In genomic region chr15:66251065-66251789, GRCh38 we compare ENCODE assay signal across 13 cellular contexts. TPM values are rescaled to one million over a fixed set of nuclear protein-coding genes. Genes with fewer than 3 reads are reported as not detected.
A peak's percentile ranks its signal among the peaks of the same experiment; 100 is the strongest.
DNase-seq lines count a peak whose midpoint lies in the region; ATAC-seq, FAIRE-seq and TF ChIP-seq lines count a peak whose summit lies in the region.
"Had no signal": no experiment of that assay in that cellular context is flagged by ENCODE, and none has a peak within 500 bp of the region (broad histone marks: within the 10 kb centered on the region; RNA-seq: fewer than 3 reads in every experiment).

No MANE protein-coding gene starts in this region.

- no peak overlapping the region for H3K27ac ChIP-seq in CD8-positive, alpha-beta memory T cell (ENCODE audit: low read depth, low read length)
- no peak overlapping the region for H3K27ac ChIP-seq in HUES48 (ENCODE audit: low read depth, low read length)
- H3K27ac ChIP-seq: neutrophil, PC-9, testis had no signal

- H3K9me3 ChIP-seq in CD8-positive, alpha-beta memory T cell (ENCODE audit: low read length): no peaks in the 10 kb centered on the region
- no peaks in the 10 kb centered on the region for H3K9me3 ChIP-seq in HUES48 (ENCODE audit: control insufficient read depth, insufficient read depth, low read length)
- H3K9me3 ChIP-seq: neutrophil, testis had no signal

- peaks cover 58% of the 10 kb centered on the region for H3K27me3 ChIP-seq in CD8-positive, alpha-beta memory T cell (ENCODE audit: insufficient read depth, low read length, poor library complexity, severe bottlenecking)
- peaks cover 66% of the 10 kb centered on the region for H3K27me3 ChIP-seq in HUES48 (ENCODE audit: control insufficient read depth, insufficient read depth, low read length)
- H3K27me3 ChIP-seq: testis had no signal

- no peak for TF ChIP-seq CTCF in natural killer cell (IDR thresholded peaks at IDR 0.05)

- no peaks in the 10 kb centered on the region for H3K36me3 ChIP-seq in CD8-positive, alpha-beta memory T cell (ENCODE audit: insufficient read depth, low read length)
- H3K36me3 ChIP-seq in HUES48 (ENCODE audit: control insufficient read depth, insufficient read depth, low read length): no peaks in the 10 kb centered on the region
- H3K36me3 ChIP-seq: neutrophil had no signal

- CTCF ChIA-PET in CD8-positive, alpha-beta memory T cell (lab: Charles Lee): interaction anchor here (1.1 to 1.5 kb wide), 3 partner anchors 9 to 35 kb away, joined by 3 to 6 read pairs (median 3); no protein-coding TSS in a partner anchor

- peak overlapping the region in 1 of 8 donors; percentile 43 for H3K27ac Mint-ChIP-seq in CD8-positive, alpha-beta memory T cell
- H3K27ac Mint-ChIP-seq in central memory CD8-positive, alpha-beta T cell (ENCODE audit: low read depth): no peak overlapping the region
- no peak overlapping the region for H3K27ac Mint-ChIP-seq in natural killer cell

- no peak for TF ChIP-seq POLR2A in GM12892 (IDR thresholded peaks at IDR 0.05; ENCODE audit: low read depth, low read length)

- no peak for DNase-seq in CD8-positive, alpha-beta memory T cell
- no peak for DNase-seq in central memory CD8-positive, alpha-beta T cell (ENCODE audit: low spot score in 2 of 2)
- DNase-seq in natural killer cell (no peak), RKO (ENCODE audit: low spot score) (no peak), GM12892 (ENCODE audit: insufficient read length) (no peak)
- DNase-seq: PC-9, small intestine, T-helper 1 cell, testis had no signal

- H3K36me3 Mint-ChIP-seq in CD8-positive, alpha-beta memory T cell: no peaks in the 10 kb centered on the region
- H3K36me3 Mint-ChIP-seq in central memory CD8-positive, alpha-beta T cell (ENCODE audit: insufficient read depth): no peaks in the 10 kb centered on the region
- no peaks in the 10 kb centered on the region for H3K36me3 Mint-ChIP-seq in natural killer cell

- FAIRE-seq in GM12892 (lab: Jason Lieb, UNC): no peak
- FAIRE-seq: small intestine had no signal

- peak overlapping the region; percentile 68 to 73 (median 71) for H3K4me3 Mint-ChIP-seq in CD8-positive, alpha-beta memory T cell
- H3K4me3 Mint-ChIP-seq in central memory CD8-positive, alpha-beta T cell: peak overlapping the region; percentile 72
- H3K4me3 Mint-ChIP-seq in natural killer cell: peak overlapping the region; percentile 63

- no peak overlapping the region for H3K9ac ChIP-seq in HUES48 (ENCODE audit: low read depth, low read length)

- intact Hi-C loops in natural killer cell (cut with micrococcal nuclease): no loop called here

- peaks cover 22% of the 10 kb centered on the region for H3K4me1 ChIP-seq in CD8-positive, alpha-beta memory T cell (ENCODE audit: insufficient read depth, low read length)
- peaks cover 30% of the 10 kb centered on the region for H3K4me1 ChIP-seq in HUES48 (ENCODE audit: control insufficient read depth, insufficient read depth, low read length)

- peaks cover 47 to 76% of the 10 kb centered on the region in 2 donors for H3K27me3 Mint-ChIP-seq in CD8-positive, alpha-beta memory T cell
- peaks cover 81% of the 10 kb centered on the region for H3K27me3 Mint-ChIP-seq in central memory CD8-positive, alpha-beta T cell
- H3K27me3 Mint-ChIP-seq in natural killer cell (ENCODE audit: low read depth in 2 of 2): peaks cover 56 to 63% of the 10 kb centered on the region in 2 donors

- no peak for ATAC-seq in central memory CD8-positive, alpha-beta T cell (replicated peaks; ENCODE audit: extremely low read depth, poor library complexity, severe bottlenecking)
- no peak for ATAC-seq in natural killer cell
- ATAC-seq in GM18498 (IDR thresholded peaks at IDR 0.05; ENCODE audit: unreplicated experiment): no peak

- peaks cover 16 to 26% (median 24%) of the 10 kb centered on the region in 3 donors for H3K4me1 Mint-ChIP-seq in CD8-positive, alpha-beta memory T cell
- peaks cover 13% of the 10 kb centered on the region for H3K4me1 Mint-ChIP-seq in central memory CD8-positive, alpha-beta T cell
- peaks cover 15 to 20% of the 10 kb centered on the region in 2 donors for H3K4me1 Mint-ChIP-seq in natural killer cell

- H3K4me3 ChIP-seq in CD8-positive, alpha-beta memory T cell (ENCODE audit: low read length): no peak overlapping the region
- H3K4me3 ChIP-seq in HUES48 (ENCODE audit: low read depth, low read length): peak overlapping the region; percentile 78
- H3K4me3 ChIP-seq: PC-9 had no signal

- no peaks in the 10 kb centered on the region for H3K9me3 Mint-ChIP-seq in CD8-positive, alpha-beta memory T cell
- no peaks in the 10 kb centered on the region for H3K9me3 Mint-ChIP-seq in central memory CD8-positive, alpha-beta T cell
- H3K9me3 Mint-ChIP-seq in natural killer cell: no peaks in the 10 kb centered on the region

- POLR2A ChIA-PET in CD8-positive, alpha-beta memory T cell (lab: Charles Lee): no interaction called here

RNA-seq across cellular contexts. Expression of gene MEGF11, which starts 2.3 kb away (rescaled TPM):
- not detected for total RNA-seq in CD8-positive, alpha-beta memory T cell
- not detected for polyA plus RNA-seq in CD8-positive, alpha-beta memory T cell
- not detected for total RNA-seq in natural killer cell
- polyA plus RNA-seq in GM12892 (2012; ENCODE audit: missing spikeins): 1.8 TPM
- total RNA-seq: LHCN-M2, PC-9 had no signal

RNA-seq across cellular contexts. Expression of gene DIS3L, which starts 42.1 kb away (rescaled TPM):
- total RNA-seq in CD8-positive, alpha-beta memory T cell: 10 to 100 TPM; 24.7 to 26.5 TPM
- 42.7 TPM for polyA plus RNA-seq in CD8-positive, alpha-beta memory T cell
- total RNA-seq in natural killer cell: 10 to 100 TPM; 21.9 to 30.6 (median 28.3) TPM
- 11.3 TPM for polyA plus RNA-seq in GM12892 (2012; ENCODE audit: missing spikeins)
